8 cellular contexts compared by ENCODE assay signal in genomic region chr2:73385486-73386341, GRCh38. TPM values are rescaled to one million over a fixed set of nuclear protein-coding genes. Genes with fewer than 3 reads are reported as not detected.
DNase-seq lines count a peak whose midpoint lies in the region; ATAC-seq and TF ChIP-seq lines count a peak whose summit lies in the region.

TSS of gene ALMS1 (plus strand) at chr2:73385836. CDS start at chr2:73385869, 33 bp downstream.

- H3K9ac ChIP-seq in BLaER1: peak within 1 kb of the TSS; percentile 80

- ATAC-seq in HG03457 (IDR thresholded peaks at IDR 0.05; ENCODE audit: unreplicated experiment): peak; percentile 88
- peak; percentile 89 for ATAC-seq in activated CD4-positive, alpha-beta T cell treated with anti-CD3 and anti-CD28 coated beads for 36 hours

- H3K9me3 ChIP-seq in BLaER1: no peaks in the 10 kb centered on the region

- intact Hi-C loops in activated CD4-positive, alpha-beta T cell treated with anti-CD3 and anti-CD28 coated beads for 36 hours (cut with DNase I, micrococcal nuclease): loop anchor here (1.0 to 10.0 kb wide), 17 partner anchors 92 to 1572 kb away; partner anchors contain the start of genes CCT7 (in 2 of the 2), EGR4 (in 2 of the 2), SMYD5 (in 2 of the 2) and CCDC142 (in 1 of the 2)

- peaks cover 27% of the 10 kb centered on the region for H3K4me1 Mint-ChIP-seq in activated CD4-positive, alpha-beta T cell treated with anti-CD3 and anti-CD28 coated beads for 36 hours

- H3K27ac ChIP-seq in BLaER1: peak within 1 kb of the TSS; percentile 82

- H3K9me3 Mint-ChIP-seq in activated CD4-positive, alpha-beta T cell treated with anti-CD3 and anti-CD28 coated beads for 36 hours (ENCODE audit: low read depth): no peaks in the 10 kb centered on the region

- H3K4me3 ChIP-seq in BLaER1 (peak within 1 kb of the TSS; percentile 84), choroid plexus epithelial cell (ENCODE audit: low read depth, low read length) (peak within 1 kb of the TSS; percentile 93)

- POLR2A ChIA-PET in activated CD4-positive, alpha-beta T cell treated with anti-CD3 and anti-CD28 coated beads for 36 hours (lab: Charles Lee): interaction anchor here (0.6 to 1.2 kb wide), 3 partner anchors 101 to 351 kb away, joined by 3 to 4 read pairs (median 3); partner anchors contain the start of genes CCT7, FBXO41 and TPRKB

- H3K4me1 ChIP-seq in BLaER1: peaks cover 22% of the 10 kb centered on the region

- CTCF ChIA-PET in activated CD4-positive, alpha-beta T cell treated with anti-CD3 and anti-CD28 coated beads for 36 hours (lab: Charles Lee): interaction anchor here (0.5 to 0.8 kb wide), 4 partner anchors 92 to 161 kb away, joined by 3 to 5 read pairs (median 4); no protein-coding TSS in a partner anchor

- H3K4me3 Mint-ChIP-seq in activated CD4-positive, alpha-beta T cell treated with anti-CD3 and anti-CD28 coated beads for 36 hours: peak within 1 kb of the TSS; percentile 91

- peak; percentile 81 for DNase-seq in GM19240 (ENCODE audit: insufficient read length, low spot score)
- peak; percentile 69 to 91 for DNase-seq in NCI-H524 (lab: John Stamatoyannopoulos, UW)
- peak; percentile 94 for DNase-seq in activated CD4-positive, alpha-beta T cell treated with anti-CD3 and anti-CD28 coated beads for 36 hours
- peak; percentile 88 for DNase-seq in choroid plexus epithelial cell (ENCODE audit: low read depth)
- peak; percentile 94 for DNase-seq in kidney tubule cell (ENCODE audit: low spot score)
- peak; percentile 67 to 72 for DNase-seq in stimulated activated CD4-positive, alpha-beta T cell treated with anti-CD3 and anti-CD28 coated beads, Interleukin-1b, Interleukin-23, amount 100 ng/mL, for 1 hour (ENCODE audit: low read depth in 2 of 2)

- H3K27me3 Mint-ChIP-seq in activated CD4-positive, alpha-beta T cell treated with anti-CD3 and anti-CD28 coated beads for 36 hours: no peaks in the 10 kb centered on the region

- 0 out of 2 replicates have a peak, but pooled peaks cover 6% of the 10 kb centered on the region for H3K36me3 ChIP-seq in BLaER1

- peak within 1 kb of the TSS; percentile 86 for H3K4me2 ChIP-seq in BLaER1

- peaks cover 24% of the 10 kb centered on the region for H4K20me1 ChIP-seq in BLaER1

- TF ChIP-seq CTCF in choroid plexus epithelial cell (conservative IDR thresholded peaks at IDR 0.05; ENCODE audit: low read depth, low read length): peak; percentile 25

- peaks cover 2% of the 10 kb centered on the region for H3K36me3 Mint-ChIP-seq in activated CD4-positive, alpha-beta T cell treated with anti-CD3 and anti-CD28 coated beads for 36 hours (ENCODE audit: low read depth)

- H3K27me3 ChIP-seq in BLaER1: no peaks in the 10 kb centered on the region

- H3K27ac Mint-ChIP-seq in activated CD4-positive, alpha-beta T cell treated with anti-CD3 and anti-CD28 coated beads for 36 hours: peak within 1 kb of the TSS; percentile 91

RNA-seq across cellular contexts. Expression of gene ALMS1, which starts in this region (rescaled TPM):
- 10 to 100 TPM; 19.2 to 24.0 TPM for total RNA-seq in activated CD4-positive, alpha-beta T cell treated with anti-CD3 and anti-CD28 coated beads for 36 hours

Comparison
In these comparisons a context has a peak if more than half of its experiments do, and no peak if none do; other contexts are left out.
1. Peak in every context shown above with its lines: DNase-seq, ATAC-seq, H3K4me3 ChIP-seq and H3K27ac ChIP-seq.